Comparison of ENCODE assay signal across 8 cellular contexts in the genomic region with DNA sequence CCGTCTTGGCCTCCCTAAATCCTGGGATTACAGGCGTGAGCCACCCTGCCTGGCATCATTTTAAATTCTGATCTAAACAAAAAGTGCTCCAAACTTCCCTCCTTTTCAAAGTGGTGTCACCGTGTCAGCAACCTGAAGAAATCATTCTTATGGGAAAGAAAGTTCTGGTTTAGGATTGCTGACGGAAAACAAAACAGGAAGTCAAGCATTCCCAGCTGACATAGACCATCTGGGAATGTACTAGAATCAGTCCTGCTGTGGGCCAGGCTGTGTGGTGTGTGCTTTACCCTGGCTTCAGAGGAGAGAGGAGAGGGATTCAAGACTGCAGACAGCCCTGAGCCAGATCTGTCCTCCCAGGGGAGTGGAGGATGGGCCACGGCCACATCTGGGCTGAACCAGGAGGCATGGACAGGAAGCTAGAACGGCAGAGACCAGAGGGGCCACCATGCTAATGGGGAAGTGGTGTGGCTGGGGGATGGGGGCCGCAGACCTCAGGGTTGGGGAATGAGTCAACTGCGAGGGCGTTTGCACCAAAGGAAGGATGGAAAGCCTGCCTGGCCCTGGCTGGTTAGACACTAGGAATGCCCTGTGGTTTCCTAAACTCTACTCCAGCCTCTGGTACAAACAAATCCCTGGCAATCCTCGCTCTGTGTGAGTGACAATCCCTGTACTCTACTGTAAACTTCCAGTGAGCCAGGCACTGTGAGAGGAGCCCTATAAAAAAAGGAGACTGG. TPM values are rescaled to one million over a fixed set of nuclear protein-coding genes. Genes with fewer than 3 reads are reported as not detected.
DNase-seq lines count a peak whose midpoint lies in the region; ATAC-seq lines count a peak whose summit lies in the region.

No MANE protein-coding gene starts in this region.

- H3K9me3 Mint-ChIP-seq in activated T-helper 1 cell treated with anti-CD3 and anti-CD28 coated beads, Interleukin-12 subunit alpha, Interleukin-12 subunit beta, Interleukin-2, Interleukin-4 antibody, amounts not matched to agents 30 ng/mL and 10 ng/mL and 1 ng/mL, durations not matched to agents 14 hours and 24 hours and 36 hours, result no peaks in the 10 kb centered on the region

- peak overlapping the region; percentile 55 for H3K9ac ChIP-seq in HUES6 (ENCODE audit: low read length)

- H3K36me3 ChIP-seq in HUES6 (ENCODE audit: control insufficient read depth, insufficient read depth, low read length), result no peaks in the 10 kb centered on the region

- no peaks in the 10 kb centered on the region for H3K9me3 ChIP-seq in HUES6 (ENCODE audit: control insufficient read depth, insufficient read depth, low read depth, low read length)

- no peak overlapping the region for H3K4me3 ChIP-seq in HUES6 (ENCODE audit: low read depth, low read length)

- no peaks in the 10 kb centered on the region for H3K27me3 ChIP-seq in HUES6 (ENCODE audit: control insufficient read depth, insufficient read depth, low read length)

- H3K4me3 Mint-ChIP-seq in activated T-helper 1 cell treated with anti-CD3 and anti-CD28 coated beads, Interleukin-12 subunit alpha, Interleukin-12 subunit beta, Interleukin-2, Interleukin-4 antibody, amounts not matched to agents 30 ng/mL and 10 ng/mL and 1 ng/mL, durations not matched to agents 14 hours and 24 hours and 36 hours, result no peak overlapping the region

- ATAC-seq in GM21576 (IDR thresholded peaks at IDR 0.05; ENCODE audit: unreplicated experiment) (peak; percentile 70), left cardiac atrium (peak; percentile 86 to 92)

- peak overlapping the region; percentile 33; the same call in 1 of the 2 replicates for H3K27ac ChIP-seq in HUES6 (ENCODE audit: low read depth, low read length)

- H3K27ac Mint-ChIP-seq in activated T-helper 1 cell treated with anti-CD3 and anti-CD28 coated beads, Interleukin-12 subunit alpha, Interleukin-12 subunit beta, Interleukin-2, Interleukin-4 antibody, amounts not matched to agents 30 ng/mL and 10 ng/mL and 1 ng/mL, durations not matched to agents 14 hours and 24 hours and 36 hours, result peak overlapping the region; percentile 63

- DNase-seq in GM04503 (ENCODE audit: low read depth) (peak; percentile 90), left cardiac atrium (peak; percentile 82), renal cortical epithelial cell (ENCODE audit: low read depth) (peak; percentile 98), OCI-M2 (lab: John Stamatoyannopoulos, UW; ENCODE audit: unreplicated experiment) (no peak), NCI-H82 treated with DMSO at 0.1 percent for 48 hours (lab: John Stamatoyannopoulos, UW; ENCODE audit: unreplicated experiment) (no peak)
- DNase-seq in activated T-helper 1 cell treated with anti-CD3 and anti-CD28 coated beads, Interleukin-12 subunit alpha, Interleukin-12 subunit beta, Interleukin-2, Interleukin-4 antibody, amounts not matched to agents 30 ng/mL and 10 ng/mL and 1 ng/mL, durations not matched to agents 14 hours and 24 hours and 36 hours (ENCODE audit: low spot score), result no peak

- H3K4me1 ChIP-seq in HUES6 (ENCODE audit: control insufficient read depth, insufficient read depth, low read length), result peaks cover 23% of the 10 kb centered on the region

- peaks cover 12% of the 10 kb centered on the region for H3K4me1 Mint-ChIP-seq in activated T-helper 1 cell treated with anti-CD3 and anti-CD28 coated beads, Interleukin-12 subunit alpha, Interleukin-12 subunit beta, Interleukin-2, Interleukin-4 antibody, amounts not matched to agents 30 ng/mL and 10 ng/mL and 1 ng/mL, durations not matched to agents 14 hours and 24 hours and 36 hours (ENCODE audit: low read depth)

- intact Hi-C loops in activated T-helper 1 cell treated with anti-CD3 and anti-CD28 coated beads, Interleukin-12 subunit alpha, Interleukin-12 subunit beta, Interleukin-2, Interleukin-4 antibody, amounts not matched to agents 30 ng/mL and 10 ng/mL and 1 ng/mL, durations not matched to agents 14 hours and 24 hours and 36 hours (cut with micrococcal nuclease), result no loop called here
- intact Hi-C loops in left cardiac atrium (cut with DNase I), result no loop called here

- H3K27me3 Mint-ChIP-seq in activated T-helper 1 cell treated with anti-CD3 and anti-CD28 coated beads, Interleukin-12 subunit alpha, Interleukin-12 subunit beta, Interleukin-2, Interleukin-4 antibody, amounts not matched to agents 30 ng/mL and 10 ng/mL and 1 ng/mL, durations not matched to agents 14 hours and 24 hours and 36 hours (ENCODE audit: insufficient read depth), result peaks cover 15% of the 10 kb centered on the region

- no peaks in the 10 kb centered on the region for H3K36me3 Mint-ChIP-seq in activated T-helper 1 cell treated with anti-CD3 and anti-CD28 coated beads, Interleukin-12 subunit alpha, Interleukin-12 subunit beta, Interleukin-2, Interleukin-4 antibody, amounts not matched to agents 30 ng/mL and 10 ng/mL and 1 ng/mL, durations not matched to agents 14 hours and 24 hours and 36 hours (ENCODE audit: low read depth)

RNA-seq across cellular contexts. Expression of a gene that starts 16.7 kb away (rescaled TPM):
- 1.5 and 1.7 TPM in 2 replicates for total RNA-seq in activated T-helper 1 cell treated with anti-CD3 and anti-CD28 coated beads, Interleukin-12 subunit alpha, Interleukin-12 subunit beta, Interleukin-2, Interleukin-4 antibody, amounts not matched to agents 30 ng/mL and 10 ng/mL and 1 ng/mL, durations not matched to agents 14 hours and 24 hours and 36 hours
- total RNA-seq in left cardiac atrium (10 to 100 TPM in 1 of 2 donors, 1 to 10 TPM in 1; 9.7 to 10.6 TPM), renal cortical epithelial cell (23.6 and 44.9 TPM in 2 replicates)

RNA-seq across cellular contexts. Expression of a gene that starts 18.3 kb away (rescaled TPM):
- 87.3 and 89.1 TPM in 2 replicates for total RNA-seq in activated T-helper 1 cell treated with anti-CD3 and anti-CD28 coated beads, Interleukin-12 subunit alpha, Interleukin-12 subunit beta, Interleukin-2, Interleukin-4 antibody, amounts not matched to agents 30 ng/mL and 10 ng/mL and 1 ng/mL, durations not matched to agents 14 hours and 24 hours and 36 hours
- total RNA-seq in left cardiac atrium (10 to 100 TPM; 13.8 to 14.3 TPM), renal cortical epithelial cell (8.8 and 24.7 TPM in 2 replicates)

Comparison
In these comparisons a context has a peak if more than half of its experiments do, and no peak if none do; other contexts are left out.
1. DNase-seq: peak in GM04503 (single experiment), left cardiac atrium (single experiment) and renal cortical epithelial cell (single experiment); none in activated T-helper 1 cell treated with anti-CD3 and anti-CD28 coated beads, Interleukin-12 subunit alpha, Interleukin-12 subunit beta, Interleukin-2, Interleukin-4 antibody, amounts not matched to agents 30 ng/mL and 10 ng/mL and 1 ng/mL, durations not matched to agents 14 hours and 24 hours and 36 hours (single experiment), OCI-M2 (single experiment) and NCI-H82 treated with DMSO at 0.1 percent for 48 hours (single experiment).